In genomic region chr5:124463840-124464239, GRCh38 we compare ENCODE assay signal across 28 cellular contexts.
"Had no signal": no experiment of that assay in that cellular context is flagged by ENCODE, and none has a peak within 500 bp of the region (broad histone marks: within the 10 kb centered on the region; RNA-seq: fewer than 3 reads in every experiment).

No MANE protein-coding gene starts in this region.

- H3K27ac ChIP-seq: left lung, lower lobe of right lung, ovary, right atrium auricular region, right lobe of liver, skin epidermis, tibial nerve, uterus had no signal

- H3K4me3 Mint-ChIP-seq: mesothelial cell of epicardium; naive thymus-derived CD8-positive, alpha-beta T cell; nephron; neural crest cell; stimulated activated naive B cell treated with anti-CD40 and anti-IgM and Interleukin-4, amounts not matched to agents 10 μg/mL and 1 μg/mL and 100 μg/mL, for 72 hours; stimulated activated naive CD8-positive, alpha-beta T cell treated with anti-CD3 and anti-CD28 coated beads, Interleukin-15, Interleukin-2, amounts not matched to agents 100 ng/mL and 50 ng/mL, for 24 hours; type B pancreatic cell had no signal

- H3K27me3 ChIP-seq: left lung, ovary, right atrium auricular region, right lobe of liver, tibial nerve, uterus had no signal

- ATAC-seq: left colon; left lung; lower lobe of right lung; naive thymus-derived CD8-positive, alpha-beta T cell; right lobe of liver; stimulated activated naive B cell treated with anti-CD40 and anti-IgM and Interleukin-4, amounts not matched to agents 10 μg/mL and 1 μg/mL and 100 μg/mL, for 72 hours had no signal

- H3K27me3 Mint-ChIP-seq: progenitor cell of endocrine pancreas, type B pancreatic cell had no signal

- H3K9me3 ChIP-seq: lower lobe of right lung, ovary, right atrium auricular region, right lobe of liver, uterus had no signal

- H3K4me1 ChIP-seq: left lung, lower lobe of right lung, right lobe of liver, uterus had no signal

- H3K27ac Mint-ChIP-seq: mesothelial cell of epicardium; naive thymus-derived CD8-positive, alpha-beta T cell; nephron; progenitor cell of endocrine pancreas; stimulated activated naive B cell treated with anti-CD40 and anti-IgM and Interleukin-4, amounts not matched to agents 10 μg/mL and 1 μg/mL and 100 μg/mL, for 72 hours; stimulated activated naive CD8-positive, alpha-beta T cell treated with anti-CD3 and anti-CD28 coated beads, Interleukin-15, Interleukin-2, amounts not matched to agents 100 ng/mL and 50 ng/mL, for 24 hours; type B pancreatic cell had no signal

- H3K4me3 ChIP-seq: left lung, lower lobe of right lung, ovary, right atrium auricular region, right lobe of liver, skin epidermis, tibial nerve, uterus had no signal

- H3K36me3 ChIP-seq: left lung, lower lobe of right lung, ovary, right atrium auricular region, right lobe of liver, tibial nerve, uterus had no signal

- FAIRE-seq: keratinocyte had no signal

- H3K36me3 Mint-ChIP-seq: mesothelial cell of epicardium; naive thymus-derived CD8-positive, alpha-beta T cell; type B pancreatic cell had no signal

- H3K9me3 Mint-ChIP-seq: mesothelial cell of epicardium, nephron, neural crest cell, type B pancreatic cell had no signal

- DNase-seq: glutamatergic neuron; hippocampal formation; kidney glomerular epithelial cell; left colon; left lung; lower lobe of right lung; mammary epithelial cell; mesenchymal stem cell; naive thymus-derived CD8-positive, alpha-beta T cell; ovary; right lobe of liver; stimulated activated CD4-positive, alpha-beta T cell treated with anti-CD3 and anti-CD28 coated beads, Interleukin-12 subunit alpha, Interleukin-12 subunit beta, amount 100 ng/mL, for 4 hours; stimulated activated CD4-positive, alpha-beta T cell treated with anti-CD3 and anti-CD28 coated beads, Interleukin-15, amount 100 ng/mL, for 24 hours; stimulated activated CD4-positive, alpha-beta T cell treated with anti-CD3 and anti-CD28 coated beads, Interleukin-2, amount 100 ng/mL, for 24 hours; stimulated activated CD4-positive, alpha-beta T cell treated with anti-CD3 and anti-CD28 coated beads, Interleukin-4, amount 100 ng/mL, for 1 hour; stimulated activated naive B cell treated with anti-CD40 and anti-IgM and Interleukin-4, amounts not matched to agents 10 μg/mL and 1 μg/mL and 100 μg/mL, for 72 hours; substantia nigra; uterus had no signal
